Comparison of ENCODE assay signal across 31 cellular contexts in the genomic region with DNA sequence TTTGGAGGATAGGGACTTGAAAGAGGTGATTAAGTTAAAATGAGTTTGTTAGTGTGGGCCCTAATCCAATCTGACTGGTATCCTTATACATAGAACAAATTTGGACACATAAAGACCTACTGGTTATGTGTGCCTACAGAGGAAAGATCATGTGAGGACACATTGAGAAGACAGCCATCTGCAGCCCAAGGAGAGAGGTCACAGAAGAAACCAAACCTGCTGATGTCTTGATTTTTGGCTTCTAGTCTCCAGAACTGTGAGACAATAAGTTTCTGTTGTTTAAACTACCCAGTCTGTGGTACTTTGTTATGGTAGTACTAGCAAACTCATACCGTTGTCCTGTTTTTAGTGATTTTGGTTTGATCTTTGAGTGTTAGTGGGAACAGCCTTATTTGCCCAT. TPM values are rescaled to one million over a fixed set of nuclear protein-coding genes. Genes with fewer than 3 reads are reported as not detected.
"Had no signal": no experiment of that assay in that cellular context is flagged by ENCODE, and none has a peak within 500 bp of the region (broad histone marks: within the 10 kb centered on the region; RNA-seq: fewer than 3 reads in every experiment).

No MANE protein-coding gene starts in this region.

- H3K9me3 ChIP-seq: Peyer's patch, SJSA1, SK-N-SH had no signal

- H3K9ac ChIP-seq: SK-N-SH had no signal

- H3K27ac ChIP-seq: Peyer's patch, SJSA1 had no signal

- H3K4me1 ChIP-seq: Peyer's patch, SJSA1 had no signal

- H3K36me3 ChIP-seq: Peyer's patch, SJSA1 had no signal

- DNase-seq: Karpas-422, KG1, NCI-H1048, NCI-H1092 treated with DMSO at 0.1 percent for 48 hours, NCI-H1105 treated with DMSO at 0.1 percent for 48 hours, NCI-H1417, NCI-H1436, NCI-H146, NCI-H1694, NCI-H187, NCI-H1930, NCI-H2029 treated with DMSO at 0.1 percent for 48 hours, NCI-H2081 treated with DMSO at 0.1 percent for 48 hours, NCI-H2107, NCI-H2171, NCI-H226, NCI-H446 treated with DMSO at 0.1 percent for 48 hours, NCI-H510A, NCI-H524, NCI-H526, NCI-H69, NCI-H748 treated with DMSO at 0.1 percent for 48 hours, NCI-H82, Peyer's patch, Right ventricle myocardium superior, SHP77 treated with DMSO at 0.1 percent for 48 hours, SK-N-SH, SW 1271, T-helper 1 cell had no signal

- H3K4me3 ChIP-seq: Peyer's patch, SJSA1 had no signal

- H3K4me2 ChIP-seq: SK-N-SH had no signal

- H3K27me3 ChIP-seq: Peyer's patch, SJSA1 had no signal

RNA-seq across cellular contexts. Expression of a gene that starts 18.3 kb away (rescaled TPM):
- total RNA-seq: OCI-LY7 had no signal
